In genomic region chr2:10043256-10043905, GRCh38 we compare ENCODE assay signal across 8 cellular contexts. TPM values are rescaled to one million over a fixed set of nuclear protein-coding genes. Genes with fewer than 3 reads are reported as not detected.
DNase-seq lines count a peak whose midpoint lies in the region; ATAC-seq and TF ChIP-seq lines count a peak whose summit lies in the region.

Gene KLF11 (plus strand): TSS chr2:10043550. CDS start chr2:10043717, 167 bp downstream.

- peak; percentile 64 to 84 (median 75) for DNase-seq in CD4-positive, alpha-beta T cell
- DNase-seq in HT1080 (ENCODE audit: low read depth), result peak; percentile 75
- DNase-seq in OCI-M1 (lab: John Stamatoyannopoulos, UW), result peak; percentile 97
- DNase-seq in activated T-cell treated with anti-CD3 and anti-CD28 coated beads, Interleukin-2, amount 50 U/mL, for 48 hours, result peak; percentile 66 to 76
- DNase-seq in stimulated activated CD8-positive, alpha-beta memory T cell treated with anti-CD3 and anti-CD28 coated beads, Interleukin-4, amount 100 ng/mL, for 4 hours (ENCODE audit: low read depth in 2 of 2, low spot score in 1 of 2), result peak; percentile 56 to 73

- peaks cover 27% of the 10 kb centered on the region for H3K36me3 Mint-ChIP-seq in CD4-positive, alpha-beta T cell (ENCODE audit: low read depth)

- POLR2A ChIA-PET in CD4-positive, alpha-beta T cell (lab: Charles Lee), result interaction anchor here (0.6 to 4.5 kb wide), 10 partner anchors 14 to 621 kb away, joined by 3 to 30 read pairs (median 8); partner anchors contain the start of genes ADAM17, HPCAL1, ITGB1BP1 and ODC1

- H3K4me1 Mint-ChIP-seq in CD4-positive, alpha-beta T cell (ENCODE audit: low read depth), result peaks cover 31% of the 10 kb centered on the region

- H3K4me3 Mint-ChIP-seq in CD4-positive, alpha-beta T cell, result peak within 1 kb of the TSS; percentile 95

- H3K36me3 ChIP-seq in muscle layer of colon (ENCODE audit: insufficient read depth, low read length), result peaks cover 19% of the 10 kb centered on the region

- ATAC-seq in CD4-positive, alpha-beta T cell (ENCODE audit: poor library complexity), result peak; percentile 58
- ATAC-seq in GM21367 (IDR thresholded peaks at IDR 0.05; ENCODE audit: unreplicated experiment) (peak; percentile 38), esophagus mucosa (peak; percentile 85)

- peak within 1 kb of the TSS; percentile 77 for H3K27ac ChIP-seq in CD4-positive, alpha-beta T cell (ENCODE audit: low read depth, low read length)
- H3K27ac ChIP-seq in muscle layer of colon (ENCODE audit: low read depth, low read length), result peak within 1 kb of the TSS; percentile 94

- H3K9ac ChIP-seq in muscle layer of colon (ENCODE audit: low read length), result peak within 1 kb of the TSS; percentile 80

- H3K9me3 ChIP-seq in CD4-positive, alpha-beta T cell (ENCODE audit: control insufficient read depth, low read length), result no peaks in the 10 kb centered on the region
- no peaks in the 10 kb centered on the region for H3K9me3 ChIP-seq in muscle layer of colon (ENCODE audit: low read length)

- no peaks in the 10 kb centered on the region for H3K27me3 Mint-ChIP-seq in CD4-positive, alpha-beta T cell

- intact Hi-C loops in CD4-positive, alpha-beta T cell (cut with DNase I, micrococcal nuclease), result loop anchor here in 1 of 2 experiments (2.0 to 10.0 kb wide), 6 partner anchors 91 to 1039 kb away; partner anchors contain the start of genes ADAM17, CPSF3, IAH1 and ITGB1BP1

- peak within 1 kb of the TSS; percentile 96 for H3K27ac Mint-ChIP-seq in CD4-positive, alpha-beta T cell

- peak within 1 kb of the TSS; percentile 53 to 75 for H3K4me3 ChIP-seq in muscle layer of colon (ENCODE audit: low read depth in 1 of 2, low read length in 2 of 2)

- no peak for TF ChIP-seq CTCF in CD4-positive, alpha-beta T cell (IDR thresholded peaks at IDR 0.05)

- CTCF ChIA-PET in CD4-positive, alpha-beta T cell (lab: Charles Lee), result interaction anchor here (1.3 to 9.4 kb wide), 4 partner anchors 8 to 229 kb away, joined by 4 to 107 read pairs (median 8); no protein-coding TSS in a partner anchor

- H3K4me1 ChIP-seq in muscle layer of colon (ENCODE audit: insufficient read depth, low read length), result peaks cover 75% of the 10 kb centered on the region

- no peaks in the 10 kb centered on the region for H3K27me3 ChIP-seq in CD4-positive, alpha-beta T cell (ENCODE audit: control insufficient read depth, insufficient read depth, low read length)
- H3K27me3 ChIP-seq in muscle layer of colon (ENCODE audit: control insufficient read depth in 1 of 2, insufficient read depth in 2 of 2, low read length in 2 of 2), result no peaks in the 10 kb centered on the region

- H3K9me3 Mint-ChIP-seq in CD4-positive, alpha-beta T cell, result no peaks in the 10 kb centered on the region

RNA-seq across cellular contexts. Expression of gene KLF11, which starts in this region (rescaled TPM):
- total RNA-seq in CD4-positive, alpha-beta T cell, result 10 to 100 TPM; 26.7 to 29.6 TPM
- 2.9 and 3.7 TPM in 2 replicates for total RNA-seq in HT1080 (2014; rRNA removed; shearing (Covaris generic))
- polyA plus RNA-seq in HT1080 (2015; cell fraction: cytosol; rRNA removed), result 6.3 and 7.4 TPM in 2 replicates
- 4.1 and 5.1 TPM in 2 replicates for polyA plus RNA-seq in HT1080 (2015; cell fraction: nucleus; rRNA removed)
- 6.1 TPM for total RNA-seq in esophagus mucosa

Comparison
In these comparisons a context has a peak if more than half of its experiments do, and no peak if none do; other contexts are left out.
1. Peak in every context shown above with its lines: DNase-seq, ATAC-seq, H3K4me3 ChIP-seq and H3K27ac ChIP-seq.